ENCODE assay signal across 8 cellular contexts in genomic region chr1:160006312-160006940, GRCh38. TPM values are rescaled to one million over a fixed set of nuclear protein-coding genes. Genes with fewer than 3 reads are reported as not detected.
DNase-seq lines count a peak whose midpoint lies in the region; ATAC-seq and TF ChIP-seq lines count a peak whose summit lies in the region.

No MANE protein-coding gene starts in this region.

- no peaks in the 10 kb centered on the region for H3K4me1 ChIP-seq in Loucy (ENCODE audit: insufficient read depth, low read length, poor library complexity, severe bottlenecking)
- H3K4me1 ChIP-seq in gastroesophageal sphincter: no peaks in the 10 kb centered on the region
- no peaks in the 10 kb centered on the region for H3K4me1 ChIP-seq in psoas muscle

- H2AFZ ChIP-seq in Loucy (ENCODE audit: low read length): no peak overlapping the region

- TF ChIP-seq CTCF in Loucy (conservative IDR thresholded peaks at IDR 0.05; ENCODE audit: low read length) (peak; percentile 95), gastroesophageal sphincter (IDR thresholded peaks at IDR 0.05) (peak; percentile 48 to 78 (median 66)), psoas muscle (IDR thresholded peaks at IDR 0.05) (peak; percentile 62)

- intact Hi-C loops in activated T-helper 2 cell treated with anti-CD3 and anti-CD28 coated beads, Interferon-gamma antibody, Interleukin-2, Interleukin-4, amounts not matched to agents 10 μg/mL and 5 μg/mL and 100 μg/mL, durations not matched to agents 14 hours and 24 hours and 36 hours (cut with micrococcal nuclease): loop anchor here (1.0 to 2.0 kb wide), 2 partner anchors 70 to 226 kb away; partner anchors contain the start of gene DUSP23
- intact Hi-C loops in psoas muscle (cut with DNase I): loop anchor here (2.0 to 5.0 kb wide), 3 partner anchors 70 to 874 kb away; no protein-coding TSS in a partner anchor

- no peaks in the 10 kb centered on the region for H3K36me3 ChIP-seq in Loucy (ENCODE audit: insufficient read depth, low read length)
- no peaks in the 10 kb centered on the region for H3K36me3 ChIP-seq in gastroesophageal sphincter
- H3K36me3 ChIP-seq in psoas muscle (ENCODE audit: insufficient read depth in 1 of 2, low read depth in 1 of 2): no peaks in the 10 kb centered on the region

- H4K20me1 ChIP-seq in Loucy (ENCODE audit: insufficient read depth, low read length, poor library complexity, severe bottlenecking): no peaks in the 10 kb centered on the region

- no peak overlapping the region for H3K27ac ChIP-seq in gastroesophageal sphincter
- no peak overlapping the region for H3K27ac ChIP-seq in psoas muscle

- H3K27me3 Mint-ChIP-seq in activated T-helper 2 cell treated with anti-CD3 and anti-CD28 coated beads, Interferon-gamma antibody, Interleukin-2, Interleukin-4, amounts not matched to agents 10 μg/mL and 5 μg/mL and 100 μg/mL, durations not matched to agents 14 hours and 24 hours and 36 hours (ENCODE audit: low read depth): peaks cover 2% of the 10 kb centered on the region

- H3K4me2 ChIP-seq in Loucy (ENCODE audit: low read depth, low read length, poor library complexity, severe bottlenecking): no peak overlapping the region

- H3K27me3 ChIP-seq in Loucy (ENCODE audit: insufficient read depth, low read length, poor library complexity, severe bottlenecking): no peaks in the 10 kb centered on the region
- peaks cover 4% of the 10 kb centered on the region for H3K27me3 ChIP-seq in gastroesophageal sphincter
- no peaks in the 10 kb centered on the region for H3K27me3 ChIP-seq in psoas muscle (ENCODE audit: insufficient read depth in 3 of 3, low read length in 2 of 3)

- no peaks in the 10 kb centered on the region for H3K9me2 ChIP-seq in Loucy (replicated peaks; ENCODE audit: low read depth, low read length)

- TF ChIP-seq EP300 in gastroesophageal sphincter (IDR thresholded peaks at IDR 0.05): no peak

- H3K27ac Mint-ChIP-seq in activated T-helper 2 cell treated with anti-CD3 and anti-CD28 coated beads, Interferon-gamma antibody, Interleukin-2, Interleukin-4, amounts not matched to agents 10 μg/mL and 5 μg/mL and 100 μg/mL, durations not matched to agents 14 hours and 24 hours and 36 hours: no peak overlapping the region

- no peak for TF ChIP-seq POLR2A in gastroesophageal sphincter (IDR thresholded peaks at IDR 0.05)

- H3K9me3 Mint-ChIP-seq in activated T-helper 2 cell treated with anti-CD3 and anti-CD28 coated beads, Interferon-gamma antibody, Interleukin-2, Interleukin-4, amounts not matched to agents 10 μg/mL and 5 μg/mL and 100 μg/mL, durations not matched to agents 14 hours and 24 hours and 36 hours: no peaks in the 10 kb centered on the region

- ATAC-seq in gastroesophageal sphincter (no peak), psoas muscle (peak in 2 of 4 donors; percentile 59 to 60), HG03097 (IDR thresholded peaks at IDR 0.05; ENCODE audit: low FRiP score, unreplicated experiment) (no peak)

- no peaks in the 10 kb centered on the region for H3K36me3 Mint-ChIP-seq in activated T-helper 2 cell treated with anti-CD3 and anti-CD28 coated beads, Interferon-gamma antibody, Interleukin-2, Interleukin-4, amounts not matched to agents 10 μg/mL and 5 μg/mL and 100 μg/mL, durations not matched to agents 14 hours and 24 hours and 36 hours (ENCODE audit: low read depth)

- 24% methylated on average over 5 of the region's 5 CpGs for WGBS in gastroesophageal sphincter (ENCODE audit: low coverage in 1 of 2), 2 donors
- WGBS in psoas muscle, 3 donors: 37 to 46% (median 39%) methylated on average over 5 of the region's 5 CpGs

- no peaks in the 10 kb centered on the region for H3K4me1 Mint-ChIP-seq in activated T-helper 2 cell treated with anti-CD3 and anti-CD28 coated beads, Interferon-gamma antibody, Interleukin-2, Interleukin-4, amounts not matched to agents 10 μg/mL and 5 μg/mL and 100 μg/mL, durations not matched to agents 14 hours and 24 hours and 36 hours (ENCODE audit: low read depth)

- no peaks in the 10 kb centered on the region for H3F3A ChIP-seq in Loucy (ENCODE audit: low read depth)

- DNase-seq in AML-193 (lab: John Stamatoyannopoulos, UW) (peak; percentile 53 to 63), GM19238 (ENCODE audit: insufficient read length, low spot score) (peak; percentile 53), SIG-M5 (lab: John Stamatoyannopoulos, UW) (peak; percentile 43), psoas muscle (peak; percentile 58 to 67)
- DNase-seq in activated T-helper 2 cell treated with anti-CD3 and anti-CD28 coated beads, Interferon-gamma antibody, Interleukin-2, Interleukin-4, amounts not matched to agents 10 μg/mL and 5 μg/mL and 100 μg/mL, durations not matched to agents 14 hours and 24 hours and 36 hours (ENCODE audit: low spot score): peak; percentile 63

- no peaks in the 10 kb centered on the region for H3K79me2 ChIP-seq in Loucy (ENCODE audit: insufficient read depth, low read length)

- H3K9me3 ChIP-seq in Loucy (ENCODE audit: insufficient read depth, low read depth, low read length) (no peaks in the 10 kb centered on the region), gastroesophageal sphincter (no peaks in the 10 kb centered on the region), psoas muscle (no peaks in the 10 kb centered on the region)

- H3K4me3 Mint-ChIP-seq in activated T-helper 2 cell treated with anti-CD3 and anti-CD28 coated beads, Interferon-gamma antibody, Interleukin-2, Interleukin-4, amounts not matched to agents 10 μg/mL and 5 μg/mL and 100 μg/mL, durations not matched to agents 14 hours and 24 hours and 36 hours (ENCODE audit: low read depth): no peak overlapping the region

- H3K4me3 ChIP-seq in Loucy (ENCODE audit: low read length, poor library complexity, severe bottlenecking) (no peak overlapping the region), gastroesophageal sphincter (no peak overlapping the region), psoas muscle (no peak overlapping the region)

- no peak overlapping the region for H3K9ac ChIP-seq in Loucy (ENCODE audit: low read depth, low read length, poor library complexity, severe bottlenecking)

RNA-seq across cellular contexts. Expression of gene PIGM, which starts 25.4 kb away (rescaled TPM):
- total RNA-seq in activated T-helper 2 cell treated with anti-CD3 and anti-CD28 coated beads, Interferon-gamma antibody, Interleukin-2, Interleukin-4, amounts not matched to agents 10 μg/mL and 5 μg/mL and 100 μg/mL, durations not matched to agents 14 hours and 24 hours and 36 hours: 6.7 and 7.1 TPM in 2 replicates
- total RNA-seq in gastroesophageal sphincter: 1 to 10 TPM; 3.7 to 5.4 (median 4.4) TPM
- total RNA-seq in psoas muscle: 1 to 10 TPM in 3 of 4 donors, under 1 TPM in 1; 0.84 to 1.5 (median 1.4) TPM
- polyA plus RNA-seq in psoas muscle: 1 to 10 TPM in 2 of 3 donors, under 1 TPM in 1; 0.66 to 1.4 (median 1.3) TPM

RNA-seq across cellular contexts. Expression of gene SLAMF9, which starts 52.4 kb away (rescaled TPM):
- not detected in 2 replicates for total RNA-seq in activated T-helper 2 cell treated with anti-CD3 and anti-CD28 coated beads, Interferon-gamma antibody, Interleukin-2, Interleukin-4, amounts not matched to agents 10 μg/mL and 5 μg/mL and 100 μg/mL, durations not matched to agents 14 hours and 24 hours and 36 hours
- total RNA-seq in gastroesophageal sphincter (not detected), psoas muscle (not detected)
- not detected for polyA plus RNA-seq in psoas muscle
